ENCODE assay signal across 20 cellular contexts in the genomic region with DNA sequence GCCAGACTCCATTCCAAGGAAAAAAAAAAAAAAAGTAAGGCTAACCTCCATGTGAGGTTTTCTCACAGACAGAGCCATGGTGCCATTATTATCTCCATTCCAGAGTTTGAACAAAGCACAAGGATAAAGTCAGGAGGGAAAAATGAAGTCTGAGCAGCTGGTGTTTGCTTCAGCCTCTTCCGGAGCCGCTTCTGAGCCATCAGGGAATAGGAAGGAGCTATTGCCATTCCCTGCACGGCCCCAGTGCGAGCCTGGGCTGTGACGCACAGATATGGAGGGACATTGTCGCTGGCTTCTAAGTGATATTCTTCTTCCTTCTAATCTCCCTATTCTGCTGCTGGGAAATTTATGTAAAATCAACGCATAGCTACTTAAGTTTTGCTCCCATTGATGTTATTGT.
"Had no signal": no experiment of that assay in that cellular context is flagged by ENCODE, and none has a peak within 500 bp of the region (broad histone marks: within the 10 kb centered on the region; RNA-seq: fewer than 3 reads in every experiment).

No MANE protein-coding gene starts in this region.

- DNase-seq: Kasumi-1, MM.1S, NCI-H1092 treated with DMSO at 0.1 percent for 48 hours, NCI-H1436, NCI-H187, NCI-H2029, NCI-H2081 treated with DMSO at 0.1 percent for 48 hours, NCI-H2171, NCI-H226, NCI-H446 treated with DMSO at 0.1 percent for 48 hours, NCI-H510A treated with DMSO at 0.1 percent for 48 hours, NCI-H526, RPMI8226, SHP77 treated with DMSO at 0.1 percent for 48 hours, SJCRH30 had no signal

- H3K36me3 ChIP-seq: SJCRH30 had no signal

- H3K4me2 ChIP-seq: KMS-11 had no signal

- H3K4me3 Mint-ChIP-seq: IgD-negative memory B cell had no signal

- H3K9me3 ChIP-seq: SJCRH30 had no signal

- H3K4me1 Mint-ChIP-seq: IgD-negative memory B cell had no signal

- H3K27ac ChIP-seq: HL-60, KMS-11, SJCRH30 had no signal

- H3K27me3 ChIP-seq: SJCRH30 had no signal

- ATAC-seq: K562, SK-N-SH treated with all-trans-retinoic acid at 6 μM for 48 hours had no signal

- H3K27me3 Mint-ChIP-seq: IgD-negative memory B cell had no signal

- H3K9ac ChIP-seq: KMS-11 had no signal

- H3K4me3 ChIP-seq: K562, SJCRH30 had no signal

- H3K4me1 ChIP-seq: SJCRH30 had no signal

- H3K36me3 Mint-ChIP-seq: IgD-negative memory B cell had no signal
